9 cellular contexts compared by ENCODE assay signal in genomic region chr2:231661422-231662027, GRCh38. TPM values are rescaled to one million over a fixed set of nuclear protein-coding genes. Genes with fewer than 3 reads are reported as not detected.
DNase-seq lines count a peak whose midpoint lies in the region; ATAC-seq and TF ChIP-seq lines count a peak whose summit lies in the region.
"Had no signal": no experiment of that assay in that cellular context is flagged by ENCODE, and none has a peak within 500 bp of the region (broad histone marks: within the 10 kb centered on the region; RNA-seq: fewer than 3 reads in every experiment).

No MANE protein-coding gene starts in this region.

- 69 to 70% methylated on average over 27 to 28 of the region's 28 CpGs for WGBS in ectodermal cell, 2 experiments

- no peaks in the 10 kb centered on the region for H3K36me3 Mint-ChIP-seq in nephron (ENCODE audit: low read depth)

- peak overlapping the region; percentile 72 to 75 (median 73) for H3K4me3 Mint-ChIP-seq in nephron

- H3K27me3 ChIP-seq in BLaER1 (no peaks in the 10 kb centered on the region), ectodermal cell (ENCODE audit: control insufficient read depth, insufficient read depth, low read length, poor library complexity, severe bottlenecking) (peaks cover 5% of the 10 kb centered on the region)

- H3K4me2 ChIP-seq in BLaER1 = peak overlapping the region; percentile 75

- peaks cover 70% of the 10 kb centered on the region for H3K4me1 ChIP-seq in BLaER1
- peaks cover 7% of the 10 kb centered on the region for H3K4me1 ChIP-seq in ectodermal cell (ENCODE audit: control insufficient read depth, insufficient read depth, low read length)

- H3K27ac ChIP-seq in BLaER1 (peak overlapping the region; percentile 98), ectodermal cell (ENCODE audit: insufficient read depth, low read depth, low read length, poor library complexity, severe bottlenecking) (peak overlapping the region; percentile 64)

- ATAC-seq in HG03175 (IDR thresholded peaks at IDR 0.05; ENCODE audit: unreplicated experiment) = no peak

- TF ChIP-seq CTCF in nephron (IDR thresholded peaks at IDR 0.05; ENCODE audit: unreplicated experiment in 3 of 3) = no peak

- H3K9me3 ChIP-seq in BLaER1 = peaks cover 13% of the 10 kb centered on the region
- H3K9me3 ChIP-seq in ectodermal cell (ENCODE audit: control insufficient read depth, low read length) = no peaks in the 10 kb centered on the region

- H4K20me1 ChIP-seq in BLaER1 = no peaks in the 10 kb centered on the region

- DNase-seq in MV-4-11 (lab: John Stamatoyannopoulos, UW) = peak; percentile 63
- DNase-seq in A172 (ENCODE audit: low spot score) = no peak
- DNase-seq in DMS53 treated with DMSO at 0.1 percent for 48 hours (lab: John Stamatoyannopoulos, UW; ENCODE audit: unreplicated experiment) = no peak
- DNase-seq in pons (ENCODE audit: low spot score) = no peak
- DNase-seq: NCI-H446 had no signal

- H3K9me3 Mint-ChIP-seq in nephron = no peaks in the 10 kb centered on the region

- H3K36me3 ChIP-seq in BLaER1 = no peaks in the 10 kb centered on the region
- no peaks in the 10 kb centered on the region for H3K36me3 ChIP-seq in ectodermal cell (ENCODE audit: control insufficient read depth, insufficient read depth, low read length)

- H3K4me3 ChIP-seq in BLaER1 = peak overlapping the region; percentile 51
- H3K4me3 ChIP-seq in ectodermal cell (ENCODE audit: insufficient read depth, low read depth, low read length) = peak overlapping the region; percentile 13

- H3K9ac ChIP-seq in BLaER1 = peak overlapping the region; percentile 89

- no peaks in the 10 kb centered on the region for H3K27me3 Mint-ChIP-seq in nephron (ENCODE audit: low read depth)

- H3K4me1 Mint-ChIP-seq in nephron = peaks cover 13% of the 10 kb centered on the region

- H3K27ac Mint-ChIP-seq in nephron = peak overlapping the region; percentile 91 to 98 (median 92)

RNA-seq across cellular contexts. Expression of gene PTMA, which starts 46.8 kb away (rescaled TPM):
- 2,543 TPM for polyA plus RNA-seq in ectodermal cell (2013, experiment 1 of 4)
- polyA plus RNA-seq in ectodermal cell (2013, experiment 2 of 4) = 2,084 TPM
- 1,855 TPM for polyA plus RNA-seq in ectodermal cell (2013, experiment 3 of 4)
- polyA plus RNA-seq in ectodermal cell (2013, experiment 4 of 4) = 1,983 TPM
- total RNA-seq in A172 (2014; rRNA removed; shearing (Covaris generic)) = 1,279 and 1,335 TPM in 2 replicates
